Comparison of ENCODE assay signal across 8 cellular contexts in genomic region chr19:42242512-42243409, GRCh38. TPM values are rescaled to one million over a fixed set of nuclear protein-coding genes. Genes with fewer than 3 reads are reported as not detected.
A peak's percentile ranks its signal among the peaks of the same experiment; 100 is the strongest.
DNase-seq lines count a peak whose midpoint lies in the region; ATAC-seq and TF ChIP-seq lines count a peak whose summit lies in the region.

TSS of gene GSK3A (minus strand) at chr19:42242602. CDS start at chr19:42242465, 137 bp downstream.

- peak within 1 kb of the TSS; percentile 86 for H2AFZ ChIP-seq in mammary epithelial cell (ENCODE audit: low read depth, low read length)

- H3K36me3 ChIP-seq in WERI-Rb-1 (peaks cover 25% of the 10 kb centered on the region), mammary epithelial cell (ENCODE audit: insufficient read depth, low read length) (no peaks in the 10 kb centered on the region), skeletal muscle tissue (ENCODE audit: control insufficient read depth in 3 of 3, insufficient read depth in 3 of 3, low read length in 3 of 3) (peaks cover 8 to 22% (median 12%) of the 10 kb centered on the region in 3 donors)

- H3K9ac ChIP-seq in mammary epithelial cell (ENCODE audit: insufficient read depth, low read length) = peak within 1 kb of the TSS; percentile 94
- peak within 1 kb of the TSS; percentile 87 to 93 (median 89) for H3K9ac ChIP-seq in skeletal muscle tissue (ENCODE audit: low read depth in 1 of 3, low read length in 3 of 3)

- H3K79me2 ChIP-seq in mammary epithelial cell (ENCODE audit: insufficient read depth, low read length) = peaks cover 49% of the 10 kb centered on the region

- peak within 1 kb of the TSS; percentile 97 for H3K4me2 ChIP-seq in mammary epithelial cell (ENCODE audit: insufficient read depth, low read depth, low read length)

- H3K4me1 ChIP-seq in mammary epithelial cell (ENCODE audit: insufficient read depth, low read length) (peaks cover 21% of the 10 kb centered on the region), skeletal muscle tissue (ENCODE audit: control insufficient read depth in 3 of 3, insufficient read depth in 3 of 3, low read length in 3 of 3) (peaks cover 40 to 56% (median 41%) of the 10 kb centered on the region in 3 donors)

- in situ Hi-C loops in ACHN (cut with HindIII; ENCODE audit: low pct_ligation_motif_present, low pct_unique_long_range_greater_than_20kb, low sequenced_read_pairs) = no loop called here
- in situ Hi-C loops in mammary epithelial cell (cut with MboI; ENCODE audit: low sequenced_read_pairs in 2 of 2) = loop anchor here in 1 of 2 donors (5.0 kb wide), 1 partner anchor 130 kb away; no protein-coding TSS in a partner anchor

- H3K27me3 ChIP-seq in WERI-Rb-1 (ENCODE audit: insufficient read depth, low read depth, severe bottlenecking) (no peaks in the 10 kb centered on the region), mammary epithelial cell (ENCODE audit: insufficient read depth, low read length) (no peaks in the 10 kb centered on the region), skeletal muscle tissue (ENCODE audit: control insufficient read depth in 3 of 3, insufficient read depth in 3 of 3, low read length in 3 of 3) (no peaks in the 10 kb centered on the region)

- CTCF ChIA-PET in mammary epithelial cell (lab: Charles Lee; ENCODE audit: low non-redundant PET) = no interaction called here

- no peaks in the 10 kb centered on the region for H4K20me1 ChIP-seq in mammary epithelial cell (ENCODE audit: insufficient read depth, low read length)

- peak within 1 kb of the TSS; percentile 91 for H3K4me3 ChIP-seq in WERI-Rb-1 (ENCODE audit: low read depth, low read length)
- peak within 1 kb of the TSS; percentile 77 to 98 (median 93) for H3K4me3 ChIP-seq in mammary epithelial cell (replicated peaks in 1 of 3; ENCODE audit: insufficient read depth in 1 of 3, low read depth in 2 of 3, low read length in 3 of 3)
- peak within 1 kb of the TSS; percentile 83 for H3K4me3 ChIP-seq in iPS-18c (ENCODE audit: insufficient read depth, low read depth, low read length)
- peak within 1 kb of the TSS; percentile 90 to 92 (median 91) for H3K4me3 ChIP-seq in skeletal muscle tissue (ENCODE audit: low read length in 3 of 3)

- WGBS in mammary epithelial cell (ENCODE audit: low coverage, missing lambda C conversion rate) = 2% methylated on average over 46 of the region's 76 CpGs

- no peak for TF ChIP-seq CTCF in WERI-Rb-1 (IDR thresholded peaks at IDR 0.05; ENCODE audit: low read depth, low read length)
- TF ChIP-seq CTCF in mammary epithelial cell (conservative IDR thresholded peaks at IDR 0.05 in 1 of 2, IDR thresholded peaks at IDR 0.05 in 1 of 2; ENCODE audit: extremely low read depth in 1 of 2, insufficient read depth in 1 of 2, low read depth in 1 of 2, low read length in 2 of 2) = no peak

- BruUV-seq in mammary epithelial cell (replicated peaks; lab: Mats Ljungman, UMichigan) = no TSS peak

- no peaks in the 10 kb centered on the region for H3K9me3 ChIP-seq in WERI-Rb-1 (ENCODE audit: severe bottlenecking)
- H3K9me3 ChIP-seq in mammary epithelial cell (replicated peaks; ENCODE audit: insufficient read depth, low read length) = no peaks in the 10 kb centered on the region
- H3K9me3 ChIP-seq in iPS-18c (ENCODE audit: control insufficient read depth, insufficient read depth, low read length) = no peaks in the 10 kb centered on the region
- no peaks in the 10 kb centered on the region for H3K9me3 ChIP-seq in skeletal muscle tissue (ENCODE audit: control insufficient read depth in 3 of 3, low read length in 3 of 3)

- peak; percentile 54 for ATAC-seq in GM18873 (IDR thresholded peaks at IDR 0.05; ENCODE audit: low FRiP score, unreplicated experiment)
- peak; percentile 53 for ATAC-seq in HG03139 (IDR thresholded peaks at IDR 0.05; ENCODE audit: unreplicated experiment)

- intact Hi-C loops in mammary epithelial cell (cut with micrococcal nuclease) = loop anchor here (1.0 to 5.0 kb wide), 7 partner anchors 11 to 180 kb away; partner anchors contain the start of genes DEDD2 and ZNF526

- dilution Hi-C loops in mammary epithelial cell (cut with HindIII; ENCODE audit: low sequenced_read_pairs) = loop anchor here (5.0 kb wide), 2 partner anchors 35 to 55 kb away; no protein-coding TSS in a partner anchor

- H3K27ac ChIP-seq in WERI-Rb-1 (peak within 1 kb of the TSS; percentile 87), mammary epithelial cell (ENCODE audit: insufficient read depth, low read depth, low read length) (peak within 1 kb of the TSS; percentile 60), skeletal muscle tissue (ENCODE audit: low read depth, low read length) (peak within 1 kb of the TSS; percentile 89)

- DNase-seq in ACHN (peak; percentile 98), NCI-H2227 (lab: John Stamatoyannopoulos, UW; ENCODE audit: unreplicated experiment) (peak; percentile 100), WERI-Rb-1 (peak; percentile 98), mammary epithelial cell (peak; percentile 99)

RNA-seq across cellular contexts. Expression of gene GSK3A, which starts in this region (rescaled TPM):
- 10 to 100 TPM; 29.3 to 61.9 TPM for total RNA-seq in mammary epithelial cell
- polyA plus RNA-seq in mammary epithelial cell = 42.9 TPM
- 52.4 TPM for polyA minus RNA-seq in mammary epithelial cell
- 5.2 TPM for total RNA-seq in skeletal muscle tissue

Comparison
In these comparisons a context has a peak if more than half of its experiments do, and no peak if none do; other contexts are left out.
1. Peak in every context shown above with its lines: DNase-seq, ATAC-seq, H3K4me3 ChIP-seq and H3K27ac ChIP-seq.